Comparison of ENCODE assay signal across 2 cellular contexts in genomic region chr12:115455268-115455681, GRCh38.
TF ChIP-seq lines count a peak whose summit lies in the region.

No MANE protein-coding gene starts in this region.

TF ChIP-seq in HepG2, 621 proteins besides CTCF, POLR2A, EP300 and RAD21 (continued from another document and continues in another):
- TF ChIP-seq FOXP4 (CRISPR knock-in tag; IDR thresholded peaks at IDR 0.05) (0 out of 2 replicates have a peak, but pooled peaks have one; percentile 39), STAG1 (CRISPR knock-in tag; IDR thresholded peaks at IDR 0.05) (peak; percentile 35; the same call in 1 of the 2 replicates), CREB1 (IDR thresholded peaks at IDR 0.05) (no peak), CREB1 (CRISPR knock-in tag; IDR thresholded peaks at IDR 0.05) (no peak), TCF7 (IDR thresholded peaks at IDR 0.05; ENCODE audit: low read depth) (no peak), AGO1 (IDR thresholded peaks at IDR 0.05; ENCODE audit: low read depth, low read length, poor library complexity, severe bottlenecking) (no peak), TBX3 (IDR thresholded peaks at IDR 0.05; ENCODE audit: borderline replicate concordance) (no peak), ZNF124 (CRISPR knock-in tag; IDR thresholded peaks at IDR 0.05) (no peak), ZNF761 (CRISPR knock-in tag; conservative IDR thresholded peaks at IDR 0.05) (no peak), USF2 (IDR thresholded peaks at IDR 0.05; ENCODE audit: low read depth, low read length) (no peak), USF2 (CRISPR knock-in tag; IDR thresholded peaks at IDR 0.05; ENCODE audit: borderline replicate concordance) (no peak), KDM5B (CRISPR knock-in tag; IDR thresholded peaks at IDR 0.05; ENCODE audit: borderline replicate concordance) (no peak), SOX6 (IDR thresholded peaks at IDR 0.05) (no peak), SOX6 (CRISPR knock-in tag; IDR thresholded peaks at IDR 0.05) (peak; percentile 36; the same call in 1 of the 2 replicates), ZFYVE20 (CRISPR knock-in tag; IDR thresholded peaks at IDR 0.05; ENCODE audit: borderline replicate concordance, low read depth) (no peak), ZNF746 (CRISPR knock-in tag; IDR thresholded peaks at IDR 0.05) (no peak), HMG20A (CRISPR knock-in tag; IDR thresholded peaks at IDR 0.05; ENCODE audit: borderline replicate concordance) (0 out of 2 replicates have a peak, but pooled peaks have one; percentile 12), TFAP4 (IDR thresholded peaks at IDR 0.05; ENCODE audit: borderline replicate concordance, low read depth) (no peak; the same call in 1 of the 2 replicates), PATZ1 (CRISPR knock-in tag; IDR thresholded peaks at IDR 0.05) (peak; percentile 35; the same call in 1 of the 2 replicates), FOXP1 (IDR thresholded peaks at IDR 0.05) (no peak), FOXP1 (CRISPR knock-in tag; IDR thresholded peaks at IDR 0.05) (no peak), TARDBP (CRISPR knock-in tag; IDR thresholded peaks at IDR 0.05) (no peak), NKX3-1 (CRISPR knock-in tag; IDR thresholded peaks at IDR 0.05) (no peak), RBM39 (IDR thresholded peaks at IDR 0.05; ENCODE audit: low read depth, low read length, poor library complexity, severe bottlenecking) (no peak), AHR (CRISPR knock-in tag; IDR thresholded peaks at IDR 0.05) (no peak), PAF1 (CRISPR knock-in tag; IDR thresholded peaks at IDR 0.05) (no peak), YEATS2 (CRISPR knock-in tag; IDR thresholded peaks at IDR 0.05; ENCODE audit: borderline replicate concordance) (no peak), SOX5 (CRISPR knock-in tag; IDR thresholded peaks at IDR 0.05; ENCODE audit: borderline replicate concordance) (peak; percentile 18; the same call in 1 of the 2 replicates), MEIS2 (CRISPR knock-in tag; IDR thresholded peaks at IDR 0.05) (no peak), DR1 (CRISPR knock-in tag; IDR thresholded peaks at IDR 0.05) (no peak), NONO (IDR thresholded peaks at IDR 0.05) (no peak), NONO (CRISPR knock-in tag; conservative IDR thresholded peaks at IDR 0.05) (no peak)

TF ChIP-seq in SK-N-SH treated with all-trans-retinoic acid at 6 μM for 48 hours, 23 proteins besides CTCF, POLR2A, EP300 and RAD21 (continued from another document):
- TF ChIP-seq ARNTL (CRISPR knock-in tag; IDR thresholded peaks at IDR 0.05; ENCODE audit: borderline replicate concordance, low read depth) (no peak), CSDC2 (CRISPR knock-in tag; IDR thresholded peaks at IDR 0.05) (peak; percentile 87; the same call in 1 of the 2 replicates), CSRNP3 (CRISPR knock-in tag; IDR thresholded peaks at IDR 0.05) (peak; percentile 75; the same call in 1 of the 2 replicates), PATZ1 (CRISPR knock-in tag; IDR thresholded peaks at IDR 0.05; ENCODE audit: borderline replicate concordance) (no peak), SNAI2 (CRISPR knock-in tag; IDR thresholded peaks at IDR 0.05) (peak; percentile 67; the same call in 1 of the 2 replicates), ESRRG (CRISPR knock-in tag; IDR thresholded peaks at IDR 0.05) (no peak), RARB (CRISPR knock-in tag; IDR thresholded peaks at IDR 0.05) (no peak), TOX (CRISPR knock-in tag; IDR thresholded peaks at IDR 0.05; ENCODE audit: borderline replicate concordance) (no peak), PPARA (CRISPR knock-in tag; IDR thresholded peaks at IDR 0.05; ENCODE audit: borderline replicate concordance) (no peak), ZNF565 (CRISPR knock-in tag; conservative IDR thresholded peaks at IDR 0.05; ENCODE audit: low read depth) (no peak), GLIS3 (CRISPR knock-in tag; IDR thresholded peaks at IDR 0.05) (0 out of 2 replicates have a peak, but pooled peaks have one; percentile 82), BACH2 (CRISPR knock-in tag; IDR thresholded peaks at IDR 0.05; ENCODE audit: borderline replicate concordance) (0 out of 2 replicates have a peak, but pooled peaks have one; percentile 12)
